In genomic region chr3:105674437-105675065, GRCh38 we compare ENCODE assay signal across 22 cellular contexts.
DNase-seq lines count a peak whose midpoint lies in the region; ATAC-seq, FAIRE-seq and TF ChIP-seq lines count a peak whose summit lies in the region.
"Had no signal": no experiment of that assay in that cellular context is flagged by ENCODE, and none has a peak within 500 bp of the region (broad histone marks: within the 10 kb centered on the region; RNA-seq: fewer than 3 reads in every experiment).

No MANE protein-coding gene starts in this region.

- H3K4me1 Mint-ChIP-seq in activated naive CD8-positive, alpha-beta T cell treated with anti-CD3 and anti-CD28 coated beads, Interleukin-2, amount 10 ng/mL, durations not matched to agents 7 days and 5 days, result peaks cover 7% of the 10 kb centered on the region
- peaks cover 21% of the 10 kb centered on the region for H3K4me1 Mint-ChIP-seq in activated naive CD8-positive, alpha-beta T cell treated with anti-CD3 and anti-CD28 coated beads, Interleukin-2, amount 50 U/mL, for 24 hours
- H3K4me1 Mint-ChIP-seq in effector memory CD8-positive, alpha-beta T cell (ENCODE audit: low read depth in 2 of 2), result peaks cover 5 to 30% of the 10 kb centered on the region in 2 donors
- H3K4me1 Mint-ChIP-seq: B cell had no signal

- ATAC-seq in activated naive CD8-positive, alpha-beta T cell treated with anti-CD3 and anti-CD28 coated beads, Interleukin-2, amount 10 ng/mL, durations not matched to agents 7 days and 5 days (ENCODE audit: low read depth), result no peak
- no peak for ATAC-seq in activated naive CD8-positive, alpha-beta T cell treated with anti-CD3 and anti-CD28 coated beads, Interleukin-2, amount 50 U/mL, for 24 hours
- no peak for ATAC-seq in effector memory CD8-positive, alpha-beta T cell (replicated peaks)
- ATAC-seq in right cardiac atrium (peak; percentile 72 to 82), pancreas (no peak)
- ATAC-seq: GM12878, PC-3 had no signal

- H3K4me3 Mint-ChIP-seq in activated naive CD8-positive, alpha-beta T cell treated with anti-CD3 and anti-CD28 coated beads, Interleukin-2, amount 10 ng/mL, durations not matched to agents 7 days and 5 days, result no peak overlapping the region
- no peak overlapping the region for H3K4me3 Mint-ChIP-seq in activated naive CD8-positive, alpha-beta T cell treated with anti-CD3 and anti-CD28 coated beads, Interleukin-2, amount 50 U/mL, for 24 hours
- no peak overlapping the region for H3K4me3 Mint-ChIP-seq in effector memory CD8-positive, alpha-beta T cell
- H3K4me3 Mint-ChIP-seq: B cell; CD4-positive, CD25-positive, alpha-beta regulatory T cell had no signal

- H3K27ac Mint-ChIP-seq in activated naive CD8-positive, alpha-beta T cell treated with anti-CD3 and anti-CD28 coated beads, Interleukin-2, amount 10 ng/mL, durations not matched to agents 7 days and 5 days, result peak overlapping the region; percentile 7
- no peak overlapping the region for H3K27ac Mint-ChIP-seq in activated naive CD8-positive, alpha-beta T cell treated with anti-CD3 and anti-CD28 coated beads, Interleukin-2, amount 50 U/mL, for 24 hours
- H3K27ac Mint-ChIP-seq in effector memory CD8-positive, alpha-beta T cell, result peak overlapping the region; percentile 32 to 44
- H3K27ac Mint-ChIP-seq: B cell had no signal

- POLR2A ChIA-PET in activated naive CD8-positive, alpha-beta T cell treated with anti-CD3 and anti-CD28 coated beads, Interleukin-2, amount 10 ng/mL, durations not matched to agents 7 days and 5 days (lab: Charles Lee), result no interaction called here

- no peak overlapping the region for H3K27ac ChIP-seq in right cardiac atrium (ENCODE audit: low read length)
- H3K27ac ChIP-seq in testis, result no peak overlapping the region
- no peak overlapping the region for H3K27ac ChIP-seq in pancreas
- H3K27ac ChIP-seq: HL-60, KMS-11, RWPE1 had no signal

- no peaks in the 10 kb centered on the region for H3K9me3 Mint-ChIP-seq in activated naive CD8-positive, alpha-beta T cell treated with anti-CD3 and anti-CD28 coated beads, Interleukin-2, amount 10 ng/mL, durations not matched to agents 7 days and 5 days
- peaks cover 4% of the 10 kb centered on the region for H3K9me3 Mint-ChIP-seq in activated naive CD8-positive, alpha-beta T cell treated with anti-CD3 and anti-CD28 coated beads, Interleukin-2, amount 50 U/mL, for 24 hours
- no peaks in the 10 kb centered on the region for H3K9me3 Mint-ChIP-seq in effector memory CD8-positive, alpha-beta T cell
- H3K9me3 Mint-ChIP-seq: CD4-positive, CD25-positive, alpha-beta regulatory T cell had no signal

- DNase-seq in activated naive CD8-positive, alpha-beta T cell treated with anti-CD3 and anti-CD28 coated beads, Interleukin-2, amount 10 ng/mL, durations not matched to agents 7 days and 5 days, result no peak
- no peak for DNase-seq in activated naive CD8-positive, alpha-beta T cell treated with anti-CD3 and anti-CD28 coated beads, Interleukin-2, amount 50 U/mL, for 24 hours
- no peak for DNase-seq in effector memory CD8-positive, alpha-beta T cell
- DNase-seq in right cardiac atrium (peak in 1 of 3 donors; percentile 29), testis (peak; percentile 30), middle frontal gyrus (ENCODE audit: extremely low spot score, low spot score) (no peak), NCI-H446 (lab: John Stamatoyannopoulos, UW) (no peak), pancreas (no peak)
- DNase-seq: Calu3; CD4-positive, CD25-positive, alpha-beta regulatory T cell; EL; MV-4-11; NCI-H187; NCI-H226; NCI-H524 treated with DMSO at 0.1 percent for 48 hours; PC-3 had no signal

- no peak for TF ChIP-seq POLR2A in testis (IDR thresholded peaks at IDR 0.05)

- TF ChIP-seq CTCF in testis (IDR thresholded peaks at IDR 0.05) (no peak), pancreas (IDR thresholded peaks at IDR 0.05) (no peak)

- intact Hi-C loops in right cardiac atrium (cut with DNase I) (no loop called here), testis (cut with DNase I; ENCODE audit: low total_unique reads) (no loop called here), pancreas (cut with DNase I) (no loop called here)

- no peak for FAIRE-seq in pancreas (lab: Jason Lieb, UNC)
- FAIRE-seq: GM12878 had no signal

- peaks cover 4% of the 10 kb centered on the region for H3K4me1 ChIP-seq in right cardiac atrium (ENCODE audit: control insufficient read depth, insufficient read depth, low read length)
- H3K4me1 ChIP-seq in testis, result peaks cover 3% of the 10 kb centered on the region
- peaks cover 0 to 12% (median 10%) of the 10 kb centered on the region in 3 donors for H3K4me1 ChIP-seq in pancreas

- H3K27me3 ChIP-seq in right cardiac atrium (ENCODE audit: control insufficient read depth, insufficient read depth) (no peaks in the 10 kb centered on the region), testis (no peaks in the 10 kb centered on the region), pancreas (no peaks in the 10 kb centered on the region)

- H3K4me3 ChIP-seq in right cardiac atrium (ENCODE audit: low read length), result no peak overlapping the region
- H3K4me3 ChIP-seq in testis, result no peak overlapping the region
- no peak overlapping the region for H3K4me3 ChIP-seq in pancreas
- H3K4me3 ChIP-seq: GM12878, HAP-1 had no signal

- no peaks in the 10 kb centered on the region for H3K9me3 ChIP-seq in right cardiac atrium (ENCODE audit: control insufficient read depth, low read length)
- H3K9me3 ChIP-seq in testis, result no peaks in the 10 kb centered on the region
- no peaks in the 10 kb centered on the region for H3K9me3 ChIP-seq in pancreas
- H3K9me3 ChIP-seq: HAP-1 had no signal

- H3K36me3 Mint-ChIP-seq in activated naive CD8-positive, alpha-beta T cell treated with anti-CD3 and anti-CD28 coated beads, Interleukin-2, amount 10 ng/mL, durations not matched to agents 7 days and 5 days, result peaks cover 42% of the 10 kb centered on the region
- peaks cover 64% of the 10 kb centered on the region for H3K36me3 Mint-ChIP-seq in activated naive CD8-positive, alpha-beta T cell treated with anti-CD3 and anti-CD28 coated beads, Interleukin-2, amount 50 U/mL, for 24 hours (ENCODE audit: low read depth)
- H3K36me3 Mint-ChIP-seq in effector memory CD8-positive, alpha-beta T cell (ENCODE audit: insufficient read depth), result peaks cover 88% of the 10 kb centered on the region

- no peaks in the 10 kb centered on the region for H3K36me3 ChIP-seq in testis (ENCODE audit: low read depth, missing control alignments)
- H3K36me3 ChIP-seq in pancreas, result no peaks in the 10 kb centered on the region
- H3K36me3 ChIP-seq: HAP-1 had no signal

- H3K27me3 Mint-ChIP-seq in activated naive CD8-positive, alpha-beta T cell treated with anti-CD3 and anti-CD28 coated beads, Interleukin-2, amount 10 ng/mL, durations not matched to agents 7 days and 5 days, result no peaks in the 10 kb centered on the region
- H3K27me3 Mint-ChIP-seq in activated naive CD8-positive, alpha-beta T cell treated with anti-CD3 and anti-CD28 coated beads, Interleukin-2, amount 50 U/mL, for 24 hours, result no peaks in the 10 kb centered on the region
- no peaks in the 10 kb centered on the region for H3K27me3 Mint-ChIP-seq in effector memory CD8-positive, alpha-beta T cell
- H3K27me3 Mint-ChIP-seq: B cell; CD4-positive, CD25-positive, alpha-beta regulatory T cell had no signal

Comparison
In these comparisons a context has a peak if more than half of its experiments do, and no peak if none do; other contexts are left out.
1. ATAC-seq: peak in right cardiac atrium (2 of 2); none in activated naive CD8-positive, alpha-beta T cell treated with anti-CD3 and anti-CD28 coated beads, Interleukin-2, amount 10 ng/mL, durations not matched to agents 7 days and 5 days (single experiment), activated naive CD8-positive, alpha-beta T cell treated with anti-CD3 and anti-CD28 coated beads, Interleukin-2, amount 50 U/mL, for 24 hours (single experiment), effector memory CD8-positive, alpha-beta T cell (single experiment) and pancreas (0 of 4).